In genomic region chr15:98547255-98547654, GRCh38 we compare ENCODE assay signal across 1 cellular context.
TF ChIP-seq lines count a peak whose summit lies in the region.

No MANE protein-coding gene starts in this region.

TF ChIP-seq in HepG2, 621 proteins besides CTCF, POLR2A, EP300 and RAD21 (continued from another document):
- no peak for TF ChIP-seq TOPORS (CRISPR knock-in tag; IDR thresholded peaks at IDR 0.05)
- no peak for TF ChIP-seq ZSCAN12 (CRISPR knock-in tag; IDR thresholded peaks at IDR 0.05)
